In genomic region chr10:25076501-25077197, GRCh38 we compare ENCODE assay signal across 12 cellular contexts.
"Had no signal": no experiment of that assay in that cellular context is flagged by ENCODE, and none has a peak within 500 bp of the region (broad histone marks: within the 10 kb centered on the region; RNA-seq: fewer than 3 reads in every experiment).

No MANE protein-coding gene starts in this region.

- H3K9ac ChIP-seq: parathyroid adenoma had no signal

- H3K27ac ChIP-seq: cardiac muscle cell, colonic mucosa, parathyroid adenoma, stomach, thoracic aorta had no signal

- H3K4me1 ChIP-seq: colonic mucosa, parathyroid adenoma had no signal

- DNase-seq: activated CD4-positive, alpha-beta T cell treated with anti-CD3 and anti-CD28 coated beads for 4 hours; activated CD8-positive, alpha-beta memory T cell treated with anti-CD3 and anti-CD28 coated beads, Interleukin-2, amount 50 U/mL, for 4 hours; activated CD8-positive, alpha-beta T cell treated with anti-CD3 and anti-CD28 coated beads for 36 hours; activated naive CD8-positive, alpha-beta T cell treated with anti-CD3 and anti-CD28 coated beads, Interleukin-2, amount 10 ng/mL, durations not matched to agents 7 days and 5 days; aorta; colonic mucosa; effector CD4-positive, alpha-beta T cell; hippocampal formation; stomach had no signal

- H3K27me3 ChIP-seq: cardiac muscle cell, colonic mucosa, stomach had no signal

- H3K79me2 ChIP-seq: parathyroid adenoma had no signal

- H3K9me3 ChIP-seq: colonic mucosa, stomach, thoracic aorta had no signal

- H3K4me3 ChIP-seq: cardiac muscle cell, colonic mucosa, stomach, thoracic aorta had no signal

- ATAC-seq: activated CD8-positive, alpha-beta T cell treated with anti-CD3 and anti-CD28 coated beads for 36 hours had no signal

- H2AFZ ChIP-seq: parathyroid adenoma had no signal

- H3K36me3 ChIP-seq: cardiac muscle cell, colonic mucosa, stomach, thoracic aorta had no signal
